Comparison of ENCODE assay signal across 1 cellular context in the genomic region with DNA sequence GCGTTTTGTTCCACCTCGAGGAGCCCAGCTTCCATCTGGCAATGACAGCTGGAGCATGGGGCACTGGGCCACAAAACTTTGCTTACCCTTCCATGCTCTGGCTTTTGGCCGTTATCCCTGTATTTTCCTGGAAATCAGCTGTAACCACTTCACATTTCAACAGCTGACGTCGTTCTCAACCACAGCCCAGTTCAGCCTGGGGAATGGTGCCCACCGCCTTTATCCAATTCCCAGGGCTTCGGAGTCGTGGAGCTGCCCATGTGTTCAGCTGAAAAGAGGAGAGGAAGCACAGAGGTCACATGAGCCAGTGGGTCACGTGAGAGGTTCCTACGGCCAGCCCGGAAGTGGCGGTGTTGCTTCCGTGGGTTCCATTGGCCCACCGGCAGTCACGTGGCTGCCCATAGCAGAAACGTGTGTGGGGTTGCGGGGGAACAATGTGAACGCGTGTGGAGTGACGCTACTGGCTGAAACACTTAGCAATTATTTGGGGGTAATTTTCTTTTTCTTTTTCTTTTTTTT.
TF ChIP-seq lines count a peak whose summit lies in the region.

No MANE protein-coding gene starts in this region.

TF ChIP-seq in HepG2, 621 proteins besides CTCF, POLR2A, EP300 and RAD21:
- TF ChIP-seq MNT (IDR thresholded peaks at IDR 0.05) (peak; percentile 76), USF2 (IDR thresholded peaks at IDR 0.05; ENCODE audit: low read depth, low read length) (peak; percentile 54; the same call in 1 of the 2 replicates), USF2 (CRISPR knock-in tag; IDR thresholded peaks at IDR 0.05; ENCODE audit: borderline replicate concordance) (no peak), TOE1 (CRISPR knock-in tag; IDR thresholded peaks at IDR 0.05) (no peak)
